ENCODE assay signal across 8 cellular contexts in genomic region chr7:101251871-101252659, GRCh38. TPM values are rescaled to one million over a fixed set of nuclear protein-coding genes. Genes with fewer than 3 reads are reported as not detected.
A peak's percentile ranks its signal among the peaks of the same experiment; 100 is the strongest.
DNase-seq lines count a peak whose midpoint lies in the region; ATAC-seq and TF ChIP-seq lines count a peak whose summit lies in the region.

No MANE protein-coding gene starts in this region.

- H3K4me3 ChIP-seq in Jurkat, Clone E6-1 (ENCODE audit: low read length): peak overlapping the region; percentile 79
- peak overlapping the region; percentile 99 for H3K4me3 ChIP-seq in PC-3 (ENCODE audit: low read length)
- peak overlapping the region; percentile 94 for H3K4me3 ChIP-seq in epithelial cell of proximal tubule (ENCODE audit: low read depth, low read length)
- H3K4me3 ChIP-seq in mucosa of descending colon: peak overlapping the region; percentile 72

- H3K27ac Mint-ChIP-seq in activated T-cell treated with anti-CD3 and anti-CD28 coated beads, Interleukin-2, amount 50 U/mL, for 24 hours: peak overlapping the region; percentile 97

- peak overlapping the region; percentile 90 for H3K4me2 ChIP-seq in PC-3 (ENCODE audit: low read length)

- CTCF ChIA-PET in PC-3 (lab: Charles Lee): interaction anchor here (1.0 to 3.6 kb wide), 3 partner anchors 8 to 35 kb away, joined by 4 to 15 read pairs (median 6); partner anchors contain the start of gene PLOD3

- peak overlapping the region; percentile 91 for H2AFZ ChIP-seq in PC-3 (ENCODE audit: low read length)

- peaks cover 32% of the 10 kb centered on the region for H3K4me1 Mint-ChIP-seq in activated T-cell treated with anti-CD3 and anti-CD28 coated beads, Interleukin-2, amount 50 U/mL, for 24 hours (ENCODE audit: low read depth)

- H3K9me2 ChIP-seq in PC-3 (replicated peaks; ENCODE audit: low read length): no peaks in the 10 kb centered on the region

- POLR2A ChIA-PET in PC-3 (lab: Charles Lee; ENCODE audit: unreplicated experiment): interaction anchor here (0.5 to 0.7 kb wide), 3 partner anchors 35 to 823 kb away, joined by 3 to 9 read pairs (median 6); partner anchors contain the start of gene ZCWPW1

- TF ChIP-seq CTCF in PC-3 (conservative IDR thresholded peaks at IDR 0.05; ENCODE audit: low read depth, low read length) (no peak), epithelial cell of proximal tubule (conservative IDR thresholded peaks at IDR 0.05; ENCODE audit: low read depth, low read length) (no peak), mucosa of descending colon (IDR thresholded peaks at IDR 0.05) (no peak)

- H3K4me3 Mint-ChIP-seq in activated T-cell treated with anti-CD3 and anti-CD28 coated beads, Interleukin-2, amount 50 U/mL, for 24 hours: peak overlapping the region; percentile 97

- ATAC-seq in GM21717 (IDR thresholded peaks at IDR 0.05; ENCODE audit: unreplicated experiment) (peak; percentile 96), PC-3 (peak; percentile 100), mucosa of descending colon (peak; percentile 100)

- intact Hi-C loops in PC-3 (cut with micrococcal nuclease): no loop called here
- intact Hi-C loops in mucosa of descending colon (cut with DNase I, micrococcal nuclease): no loop called here

- H3K9ac ChIP-seq in PC-3 (ENCODE audit: low read length): peak overlapping the region; percentile 86

- peak overlapping the region; percentile 49 for H3K27ac ChIP-seq in PC-3 (ENCODE audit: low read length)

- BruUV-seq in PC-3 (replicated peaks; lab: Mats Ljungman, UMichigan): TSS peak; percentile 69

- DNase-seq in DMS53 (lab: John Stamatoyannopoulos, UW) (peak; percentile 100), PC-3 (peak; percentile 97), epithelial cell of proximal tubule (ENCODE audit: low read depth) (peak; percentile 87), mucosa of descending colon (peak; percentile 99 to 100 (median 100))
- peak; percentile 94 for DNase-seq in Jurkat, Clone E6-1 (ENCODE audit: low read depth, low spot score)
- DNase-seq in activated T-cell treated with anti-CD3 and anti-CD28 coated beads, Interleukin-2, amount 50 U/mL, for 24 hours: peak; percentile 99
- DNase-seq in stimulated activated CD8-positive, alpha-beta memory T cell treated with anti-CD3 and anti-CD28 coated beads, Interleukin-4, amount 100 ng/mL, for 1 hour (ENCODE audit: low read depth in 2 of 2, low spot score in 1 of 2): peak; percentile 94 to 98

- peaks cover 38% of the 10 kb centered on the region for H3K79me2 ChIP-seq in PC-3 (ENCODE audit: low read length)

- no peaks in the 10 kb centered on the region; the same call in 1 of the 2 replicates for H3K4me1 ChIP-seq in PC-3 (ENCODE audit: insufficient read depth, low read length)
- H3K4me1 ChIP-seq in mucosa of descending colon (ENCODE audit: low read depth): peaks cover 18% of the 10 kb centered on the region

- H3K27me3 Mint-ChIP-seq in activated T-cell treated with anti-CD3 and anti-CD28 coated beads, Interleukin-2, amount 50 U/mL, for 24 hours: no peaks in the 10 kb centered on the region

- H3F3A ChIP-seq in PC-3 (ENCODE audit: low read length, unreplicated experiment): no peaks in the 10 kb centered on the region

- peaks cover 40% of the 10 kb centered on the region for H3K36me3 Mint-ChIP-seq in activated T-cell treated with anti-CD3 and anti-CD28 coated beads, Interleukin-2, amount 50 U/mL, for 24 hours (ENCODE audit: low read depth)

- H3K9me3 Mint-ChIP-seq in activated T-cell treated with anti-CD3 and anti-CD28 coated beads, Interleukin-2, amount 50 U/mL, for 24 hours: no peaks in the 10 kb centered on the region

- no peaks in the 10 kb centered on the region for H3K27me3 ChIP-seq in PC-3 (ENCODE audit: low read length)

- no peaks in the 10 kb centered on the region for H3K36me3 ChIP-seq in PC-3 (ENCODE audit: low read depth, low read length)
- no peaks in the 10 kb centered on the region for H3K36me3 ChIP-seq in mucosa of descending colon (ENCODE audit: low read depth)

- no peaks in the 10 kb centered on the region for H3K9me3 ChIP-seq in PC-3 (ENCODE audit: low read length)
- no peaks in the 10 kb centered on the region for H3K9me3 ChIP-seq in mucosa of descending colon

- H4K20me1 ChIP-seq in PC-3 (ENCODE audit: low read length): no peaks in the 10 kb centered on the region

RNA-seq across cellular contexts. Expression of gene FIS1, which starts 7.2 kb away (rescaled TPM):
- polyA plus RNA-seq in Jurkat, Clone E6-1 (2012; ENCODE audit: insufficient read depth, insufficient read length): 125 TPM
- 146 and 199 TPM in 2 replicates for total RNA-seq in PC-3 (2014; rRNA removed)
- 189 and 215 TPM in 2 replicates for total RNA-seq in epithelial cell of proximal tubule
- total RNA-seq in mucosa of descending colon: 100 to 1,000 TPM; 131 to 168 (median 134) TPM

RNA-seq across cellular contexts. Expression of gene CLDN15, which starts 14.5 kb away (rescaled TPM):
- polyA plus RNA-seq in Jurkat, Clone E6-1 (2012; ENCODE audit: insufficient read depth, insufficient read length): 18.9 TPM
- total RNA-seq in PC-3 (2014; rRNA removed): 6.7 and 9.9 TPM in 2 replicates
- 1.9 and 3.3 TPM in 2 replicates for total RNA-seq in epithelial cell of proximal tubule
- total RNA-seq in mucosa of descending colon: 10 to 100 TPM; 14.6 to 23.7 (median 15.9) TPM

RNA-seq across cellular contexts. Expression of gene ZNHIT1, which starts 34.1 kb away (rescaled TPM):
- 83.0 TPM for polyA plus RNA-seq in Jurkat, Clone E6-1 (2012; ENCODE audit: insufficient read depth, insufficient read length)
- total RNA-seq in PC-3 (2014; rRNA removed): 161 and 188 TPM in 2 replicates
- 119 and 129 TPM in 2 replicates for total RNA-seq in epithelial cell of proximal tubule
- 10 to 100 TPM; 58.7 to 97.0 (median 79.0) TPM for total RNA-seq in mucosa of descending colon

RNA-seq across cellular contexts. Expression of gene PLOD3, which starts 34.7 kb away (rescaled TPM):
- polyA plus RNA-seq in Jurkat, Clone E6-1 (2012; ENCODE audit: insufficient read depth, insufficient read length): 14.3 TPM
- total RNA-seq in PC-3 (2014; rRNA removed) (60.8 and 66.6 TPM in 2 replicates), epithelial cell of proximal tubule (75.0 and 78.3 TPM in 2 replicates), mucosa of descending colon (10 to 100 TPM; 72.9 to 91.8 (median 87.2) TPM)

RNA-seq across cellular contexts. Expression of gene MOGAT3, which starts 51.2 kb away (rescaled TPM):
- polyA plus RNA-seq in Jurkat, Clone E6-1 (2012; ENCODE audit: insufficient read depth, insufficient read length): not detected
- total RNA-seq in PC-3 (2014; rRNA removed) (not detected in 2 replicates), epithelial cell of proximal tubule (not detected in 2 replicates), mucosa of descending colon (10 to 100 TPM; 27.9 to 66.2 (median 58.3) TPM)

Comparison
In these comparisons a context has a peak if more than half of its experiments do, and no peak if none do; other contexts are left out.
1. Peak in every context shown above with its lines: DNase-seq, ATAC-seq, H3K4me3 ChIP-seq and H3K27ac ChIP-seq.